Comparison of ENCODE assay signal across 18 cellular contexts in genomic region chr1:981491-981954, GRCh38. TPM values are rescaled to one million over a fixed set of nuclear protein-coding genes. Genes with fewer than 3 reads are reported as not detected.
"Had no signal": no experiment of that assay in that cellular context is flagged by ENCODE, and none has a peak within 500 bp of the region (broad histone marks: within the 10 kb centered on the region; RNA-seq: fewer than 3 reads in every experiment).

No MANE protein-coding gene starts in this region.

- H3K4me3 ChIP-seq: colonic mucosa, lower lobe of right lung, skin epidermis, transverse colon, vagina had no signal

- DNase-seq: activated CD4-positive, alpha-beta memory T cell treated with anti-CD3 and anti-CD28 coated beads for 36 hours; activated CD4-positive, alpha-beta T cell treated with anti-CD3 and anti-CD28 coated beads for 36 hours; activated CD8-positive, alpha-beta memory T cell treated with anti-CD3 and anti-CD28 coated beads, Interleukin-2, amount 10 ng/mL, durations not matched to agents 7 days and 5 days; activated naive CD4-positive, alpha-beta T cell treated with Interleukin-2 at 50 U/mL for 16 hours; central memory CD4-positive, alpha-beta T cell; colonic mucosa; foreskin melanocyte; lower lobe of right lung; stimulated activated CD4-positive, alpha-beta T cell treated with anti-CD3 and anti-CD28 coated beads, Interleukin-15, amount 100 ng/mL, for 24 hours; stimulated activated CD4-positive, alpha-beta T cell treated with anti-CD3 and anti-CD28 coated beads, Interleukin-2, amount 100 ng/mL, for 48 hours; transverse colon had no signal

- H3K9me3 ChIP-seq: colonic mucosa, lower lobe of right lung, transverse colon, vagina had no signal

- ATAC-seq: activated CD4-positive, alpha-beta T cell treated with anti-CD3 and anti-CD28 coated beads for 36 hours; activated CD8-positive, alpha-beta memory T cell treated with anti-CD3 and anti-CD28 coated beads, Interleukin-2, amount 10 ng/mL, durations not matched to agents 7 days and 5 days; natural killer cell treated with Interleukin-12 subunit alpha and Interleukin-12 subunit beta and Interleukin-15 and Interleukin-18, amount 100 ng/mL, for 72 hours; WTC11 had no signal

- H3K4me1 ChIP-seq: colonic mucosa, lower lobe of right lung, vagina had no signal

- H3K27ac ChIP-seq: colonic mucosa, lower lobe of right lung, skin epidermis, transverse colon, vagina had no signal

- H3K36me3 ChIP-seq: colonic mucosa, lower lobe of right lung, transverse colon, vagina had no signal

- H3K27me3 ChIP-seq: vagina had no signal

RNA-seq across cellular contexts. Expression of gene PERM1, which starts 0.4 kb away (rescaled TPM):
- total RNA-seq: activated CD4-positive, alpha-beta memory T cell treated with anti-CD3 and anti-CD28 coated beads for 36 hours; activated CD4-positive, alpha-beta T cell treated with anti-CD3 and anti-CD28 coated beads for 36 hours; activated CD8-positive, alpha-beta memory T cell treated with anti-CD3 and anti-CD28 coated beads, Interleukin-2, amount 10 ng/mL, durations not matched to agents 7 days and 5 days; activated T-helper 2 cell treated with anti-CD3 and anti-CD28 coated beads, Interferon-gamma antibody, Interleukin-2, Interleukin-4, amounts not matched to agents 10 μg/mL and 5 μg/mL and 100 μg/mL, durations not matched to agents 14 hours and 24 hours and 36 hours; colonic mucosa; epithelial cell of proximal tubule; lower lobe of right lung; mesenteric fat pad; natural killer cell treated with Interleukin-12 subunit alpha and Interleukin-12 subunit beta and Interleukin-15 and Interleukin-18, amount 100 ng/mL, for 72 hours; vagina; WTC11 had no signal

RNA-seq across cellular contexts. Expression of gene HES4, which starts 18.4 kb away (rescaled TPM):
- total RNA-seq: natural killer cell treated with Interleukin-12 subunit alpha and Interleukin-12 subunit beta and Interleukin-15 and Interleukin-18, amount 100 ng/mL, for 72 hours had no signal
